Comparison of ENCODE assay signal across 1 cellular context in the genomic region with DNA sequence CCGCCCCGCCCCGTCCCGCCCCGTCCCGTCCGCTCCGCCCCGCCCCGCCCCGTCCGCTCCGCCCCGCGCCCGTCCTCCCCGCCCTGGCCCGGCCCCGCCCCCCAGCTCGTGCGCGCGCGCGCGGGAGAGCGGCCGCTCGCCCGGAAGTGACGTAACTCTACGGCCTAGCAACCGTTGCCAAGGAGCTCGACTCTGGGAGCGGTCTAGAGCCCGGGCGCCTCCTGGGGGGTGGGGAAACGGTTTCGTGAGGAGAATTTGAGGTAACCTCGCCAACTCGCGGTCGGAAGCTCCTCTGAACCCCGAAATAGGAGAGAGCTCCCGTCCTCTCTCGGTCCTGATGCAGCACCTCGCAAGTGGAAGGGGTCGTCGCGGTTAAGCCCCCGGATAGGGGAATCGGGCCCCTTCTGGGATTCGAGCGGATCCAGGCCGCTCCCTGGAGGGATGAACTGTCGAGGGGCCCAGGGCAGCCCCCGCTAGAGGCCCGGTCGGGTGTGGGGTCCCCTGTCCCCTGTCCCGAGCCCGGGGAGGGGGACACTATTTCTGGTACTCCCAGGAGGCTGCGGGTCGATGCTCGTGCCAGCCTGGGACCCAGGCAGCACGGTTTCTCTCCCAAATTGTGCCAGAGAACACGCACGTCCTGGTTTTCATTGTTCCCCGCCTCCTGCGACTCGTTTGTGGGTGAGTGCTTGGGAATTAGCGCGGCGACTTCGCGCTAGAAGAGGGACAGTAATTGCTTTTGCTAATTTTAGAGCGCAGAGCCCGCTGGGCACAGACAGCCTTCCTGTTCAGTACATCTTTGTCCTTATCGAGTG.
TF ChIP-seq lines count a peak whose summit lies in the region.

A gene with protein sequence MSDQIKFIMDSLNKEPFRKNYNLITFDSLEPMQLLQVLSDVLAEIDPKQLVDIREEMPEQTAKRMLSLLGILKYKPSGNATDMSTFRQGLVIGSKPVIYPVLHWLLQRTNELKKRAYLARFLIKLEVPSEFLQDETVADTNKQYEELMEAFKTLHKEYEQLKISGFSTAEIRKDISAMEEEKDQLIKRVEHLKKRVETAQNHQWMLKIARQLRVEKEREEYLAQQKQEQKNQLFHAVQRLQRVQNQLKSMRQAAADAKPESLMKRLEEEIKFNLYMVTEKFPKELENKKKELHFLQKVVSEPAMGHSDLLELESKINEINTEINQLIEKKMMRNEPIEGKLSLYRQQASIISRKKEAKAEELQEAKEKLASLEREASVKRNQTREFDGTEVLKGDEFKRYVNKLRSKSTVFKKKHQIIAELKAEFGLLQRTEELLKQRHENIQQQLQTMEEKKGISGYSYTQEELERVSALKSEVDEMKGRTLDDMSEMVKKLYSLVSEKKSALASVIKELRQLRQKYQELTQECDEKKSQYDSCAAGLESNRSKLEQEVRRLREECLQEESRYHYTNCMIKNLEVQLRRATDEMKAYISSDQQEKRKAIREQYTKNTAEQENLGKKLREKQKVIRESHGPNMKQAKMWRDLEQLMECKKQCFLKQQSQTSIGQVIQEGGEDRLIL (plus strand): TSS at position 174 of the 812 bp plus-strand sequence. CDS start 3,024 bp downstream, outside the sequence.

TF ChIP-seq in HepG2, 621 proteins besides CTCF, POLR2A, EP300 and RAD21 (continued from another document and continues in another):
- TF ChIP-seq, protein P1, sequence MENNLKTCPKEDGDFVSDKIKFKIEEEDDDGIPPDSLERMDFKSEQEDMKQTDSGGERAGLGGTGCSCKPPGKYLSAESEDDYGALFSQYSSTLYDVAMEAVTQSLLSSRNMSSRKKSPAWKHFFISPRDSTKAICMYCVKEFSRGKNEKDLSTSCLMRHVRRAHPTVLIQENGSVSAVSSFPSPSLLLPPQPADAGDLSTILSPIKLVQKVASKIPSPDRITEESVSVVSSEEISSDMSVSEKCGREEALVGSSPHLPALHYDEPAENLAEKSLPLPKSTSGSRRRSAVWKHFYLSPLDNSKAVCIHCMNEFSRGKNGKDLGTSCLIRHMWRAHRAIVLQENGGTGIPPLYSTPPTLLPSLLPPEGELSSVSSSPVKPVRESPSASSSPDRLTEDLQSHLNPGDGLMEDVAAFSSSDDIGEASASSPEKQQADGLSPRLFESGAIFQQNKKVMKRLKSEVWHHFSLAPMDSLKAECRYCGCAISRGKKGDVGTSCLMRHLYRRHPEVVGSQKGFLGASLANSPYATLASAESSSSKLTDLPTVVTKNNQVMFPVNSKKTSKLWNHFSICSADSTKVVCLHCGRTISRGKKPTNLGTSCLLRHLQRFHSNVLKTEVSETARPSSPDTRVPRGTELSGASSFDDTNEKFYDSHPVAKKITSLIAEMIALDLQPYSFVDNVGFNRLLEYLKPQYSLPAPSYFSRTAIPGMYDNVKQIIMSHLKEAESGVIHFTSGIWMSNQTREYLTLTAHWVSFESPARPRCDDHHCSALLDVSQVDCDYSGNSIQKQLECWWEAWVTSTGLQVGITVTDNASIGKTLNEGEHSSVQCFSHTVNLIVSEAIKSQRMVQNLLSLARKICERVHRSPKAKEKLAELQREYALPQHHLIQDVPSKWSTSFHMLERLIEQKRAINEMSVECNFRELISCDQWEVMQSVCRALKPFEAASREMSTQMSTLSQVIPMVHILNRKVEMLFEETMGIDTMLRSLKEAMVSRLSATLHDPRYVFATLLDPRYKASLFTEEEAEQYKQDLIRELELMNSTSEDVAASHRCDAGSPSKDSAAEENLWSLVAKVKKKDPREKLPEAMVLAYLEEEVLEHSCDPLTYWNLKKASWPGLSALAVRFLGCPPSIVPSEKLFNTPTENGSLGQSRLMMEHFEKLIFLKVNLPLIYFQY (CRISPR knock-in tag; IDR thresholded peaks at IDR 0.05; ENCODE audit: borderline replicate concordance): peak; percentile 20; the same call in 1 of the 2 replicates
- TF ChIP-seq ZZZ3 (CRISPR knock-in tag; IDR thresholded peaks at IDR 0.05; ENCODE audit: borderline replicate concordance): 0 out of 2 replicates have a peak, but pooled peaks have one; percentile 26
- TF ChIP-seq, protein P2, sequence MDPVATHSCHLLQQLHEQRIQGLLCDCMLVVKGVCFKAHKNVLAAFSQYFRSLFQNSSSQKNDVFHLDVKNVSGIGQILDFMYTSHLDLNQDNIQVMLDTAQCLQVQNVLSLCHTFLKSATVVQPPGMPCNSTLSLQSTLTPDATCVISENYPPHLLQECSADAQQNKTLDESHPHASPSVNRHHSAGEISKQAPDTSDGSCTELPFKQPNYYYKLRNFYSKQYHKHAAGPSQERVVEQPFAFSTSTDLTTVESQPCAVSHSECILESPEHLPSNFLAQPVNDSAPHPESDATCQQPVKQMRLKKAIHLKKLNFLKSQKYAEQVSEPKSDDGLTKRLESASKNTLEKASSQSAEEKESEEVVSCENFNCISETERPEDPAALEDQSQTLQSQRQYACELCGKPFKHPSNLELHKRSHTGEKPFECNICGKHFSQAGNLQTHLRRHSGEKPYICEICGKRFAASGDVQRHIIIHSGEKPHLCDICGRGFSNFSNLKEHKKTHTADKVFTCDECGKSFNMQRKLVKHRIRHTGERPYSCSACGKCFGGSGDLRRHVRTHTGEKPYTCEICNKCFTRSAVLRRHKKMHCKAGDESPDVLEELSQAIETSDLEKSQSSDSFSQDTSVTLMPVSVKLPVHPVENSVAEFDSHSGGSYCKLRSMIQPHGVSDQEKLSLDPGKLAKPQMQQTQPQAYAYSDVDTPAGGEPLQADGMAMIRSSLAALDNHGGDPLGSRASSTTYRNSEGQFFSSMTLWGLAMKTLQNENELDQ (CRISPR knock-in tag; IDR thresholded peaks at IDR 0.05; ENCODE audit: borderline replicate concordance): no peak
- TF ChIP-seq ZNF24 (IDR thresholded peaks at IDR 0.05): no peak
- TF ChIP-seq, protein P3, sequence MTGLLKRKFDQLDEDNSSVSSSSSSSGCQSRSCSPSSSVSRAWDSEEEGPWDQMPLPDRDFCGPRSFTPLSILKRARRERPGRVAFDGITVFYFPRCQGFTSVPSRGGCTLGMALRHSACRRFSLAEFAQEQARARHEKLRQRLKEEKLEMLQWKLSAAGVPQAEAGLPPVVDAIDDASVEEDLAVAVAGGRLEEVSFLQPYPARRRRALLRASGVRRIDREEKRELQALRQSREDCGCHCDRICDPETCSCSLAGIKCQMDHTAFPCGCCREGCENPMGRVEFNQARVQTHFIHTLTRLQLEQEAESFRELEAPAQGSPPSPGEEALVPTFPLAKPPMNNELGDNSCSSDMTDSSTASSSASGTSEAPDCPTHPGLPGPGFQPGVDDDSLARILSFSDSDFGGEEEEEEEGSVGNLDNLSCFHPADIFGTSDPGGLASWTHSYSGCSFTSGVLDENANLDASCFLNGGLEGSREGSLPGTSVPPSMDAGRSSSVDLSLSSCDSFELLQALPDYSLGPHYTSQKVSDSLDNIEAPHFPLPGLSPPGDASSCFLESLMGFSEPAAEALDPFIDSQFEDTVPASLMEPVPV (CRISPR knock-in tag; IDR thresholded peaks at IDR 0.05): peak; percentile 64; the same call in 1 of the 2 replicates
- TF ChIP-seq, protein P4, sequence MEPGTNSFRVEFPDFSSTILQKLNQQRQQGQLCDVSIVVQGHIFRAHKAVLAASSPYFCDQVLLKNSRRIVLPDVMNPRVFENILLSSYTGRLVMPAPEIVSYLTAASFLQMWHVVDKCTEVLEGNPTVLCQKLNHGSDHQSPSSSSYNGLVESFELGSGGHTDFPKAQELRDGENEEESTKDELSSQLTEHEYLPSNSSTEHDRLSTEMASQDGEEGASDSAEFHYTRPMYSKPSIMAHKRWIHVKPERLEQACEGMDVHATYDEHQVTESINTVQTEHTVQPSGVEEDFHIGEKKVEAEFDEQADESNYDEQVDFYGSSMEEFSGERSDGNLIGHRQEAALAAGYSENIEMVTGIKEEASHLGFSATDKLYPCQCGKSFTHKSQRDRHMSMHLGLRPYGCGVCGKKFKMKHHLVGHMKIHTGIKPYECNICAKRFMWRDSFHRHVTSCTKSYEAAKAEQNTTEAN (CRISPR knock-in tag; conservative IDR thresholded peaks at IDR 0.05): 0 out of 2 replicates have a peak, but pooled peaks have one; percentile 12
- peak; percentile 23; the same call in 1 of the 2 replicates for TF ChIP-seq JUN (CRISPR knock-in tag; IDR thresholded peaks at IDR 0.05)
- no peak for TF ChIP-seq ZNF7 (CRISPR knock-in tag; IDR thresholded peaks at IDR 0.05)
- TF ChIP-seq RXRA (CRISPR knock-in tag; IDR thresholded peaks at IDR 0.05): peak; percentile 25; the same call in 1 of the 2 replicates
- 0 out of 2 replicates have a peak, but pooled peaks have one; percentile 24 for TF ChIP-seq ZNF543 (CRISPR knock-in tag; IDR thresholded peaks at IDR 0.05)
- TF ChIP-seq, protein P5, sequence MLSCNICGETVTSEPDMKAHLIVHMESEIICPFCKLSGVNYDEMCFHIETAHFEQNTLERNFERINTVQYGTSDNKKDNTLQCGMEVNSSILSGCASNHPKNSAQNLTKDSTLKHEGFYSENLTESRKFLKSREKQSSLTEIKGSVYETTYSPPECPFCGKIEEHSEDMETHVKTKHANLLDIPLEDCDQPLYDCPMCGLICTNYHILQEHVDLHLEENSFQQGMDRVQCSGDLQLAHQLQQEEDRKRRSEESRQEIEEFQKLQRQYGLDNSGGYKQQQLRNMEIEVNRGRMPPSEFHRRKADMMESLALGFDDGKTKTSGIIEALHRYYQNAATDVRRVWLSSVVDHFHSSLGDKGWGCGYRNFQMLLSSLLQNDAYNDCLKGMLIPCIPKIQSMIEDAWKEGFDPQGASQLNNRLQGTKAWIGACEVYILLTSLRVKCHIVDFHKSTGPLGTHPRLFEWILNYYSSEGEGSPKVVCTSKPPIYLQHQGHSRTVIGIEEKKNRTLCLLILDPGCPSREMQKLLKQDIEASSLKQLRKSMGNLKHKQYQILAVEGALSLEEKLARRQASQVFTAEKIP (CRISPR knock-in tag; IDR thresholded peaks at IDR 0.05; ENCODE audit: borderline replicate concordance): no peak
- no peak for TF ChIP-seq ZBTB1 (CRISPR knock-in tag; IDR thresholded peaks at IDR 0.05; ENCODE audit: borderline replicate concordance)
- no peak for TF ChIP-seq REXO4 (CRISPR knock-in tag; IDR thresholded peaks at IDR 0.05; ENCODE audit: borderline replicate concordance)
- TF ChIP-seq, protein P6, sequence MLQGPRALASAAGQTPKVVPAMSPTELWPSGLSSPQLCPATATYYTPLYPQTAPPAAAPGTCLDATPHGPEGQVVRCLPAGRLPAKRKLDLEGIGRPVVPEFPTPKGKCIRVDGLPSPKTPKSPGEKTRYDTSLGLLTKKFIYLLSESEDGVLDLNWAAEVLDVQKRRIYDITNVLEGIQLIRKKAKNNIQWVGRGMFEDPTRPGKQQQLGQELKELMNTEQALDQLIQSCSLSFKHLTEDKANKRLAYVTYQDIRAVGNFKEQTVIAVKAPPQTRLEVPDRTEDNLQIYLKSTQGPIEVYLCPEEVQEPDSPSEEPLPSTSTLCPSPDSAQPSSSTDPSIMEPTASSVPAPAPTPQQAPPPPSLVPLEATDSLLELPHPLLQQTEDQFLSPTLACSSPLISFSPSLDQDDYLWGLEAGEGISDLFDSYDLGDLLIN (CRISPR knock-in tag; IDR thresholded peaks at IDR 0.05; ENCODE audit: borderline replicate concordance): no peak
- TF ChIP-seq, protein P7, sequence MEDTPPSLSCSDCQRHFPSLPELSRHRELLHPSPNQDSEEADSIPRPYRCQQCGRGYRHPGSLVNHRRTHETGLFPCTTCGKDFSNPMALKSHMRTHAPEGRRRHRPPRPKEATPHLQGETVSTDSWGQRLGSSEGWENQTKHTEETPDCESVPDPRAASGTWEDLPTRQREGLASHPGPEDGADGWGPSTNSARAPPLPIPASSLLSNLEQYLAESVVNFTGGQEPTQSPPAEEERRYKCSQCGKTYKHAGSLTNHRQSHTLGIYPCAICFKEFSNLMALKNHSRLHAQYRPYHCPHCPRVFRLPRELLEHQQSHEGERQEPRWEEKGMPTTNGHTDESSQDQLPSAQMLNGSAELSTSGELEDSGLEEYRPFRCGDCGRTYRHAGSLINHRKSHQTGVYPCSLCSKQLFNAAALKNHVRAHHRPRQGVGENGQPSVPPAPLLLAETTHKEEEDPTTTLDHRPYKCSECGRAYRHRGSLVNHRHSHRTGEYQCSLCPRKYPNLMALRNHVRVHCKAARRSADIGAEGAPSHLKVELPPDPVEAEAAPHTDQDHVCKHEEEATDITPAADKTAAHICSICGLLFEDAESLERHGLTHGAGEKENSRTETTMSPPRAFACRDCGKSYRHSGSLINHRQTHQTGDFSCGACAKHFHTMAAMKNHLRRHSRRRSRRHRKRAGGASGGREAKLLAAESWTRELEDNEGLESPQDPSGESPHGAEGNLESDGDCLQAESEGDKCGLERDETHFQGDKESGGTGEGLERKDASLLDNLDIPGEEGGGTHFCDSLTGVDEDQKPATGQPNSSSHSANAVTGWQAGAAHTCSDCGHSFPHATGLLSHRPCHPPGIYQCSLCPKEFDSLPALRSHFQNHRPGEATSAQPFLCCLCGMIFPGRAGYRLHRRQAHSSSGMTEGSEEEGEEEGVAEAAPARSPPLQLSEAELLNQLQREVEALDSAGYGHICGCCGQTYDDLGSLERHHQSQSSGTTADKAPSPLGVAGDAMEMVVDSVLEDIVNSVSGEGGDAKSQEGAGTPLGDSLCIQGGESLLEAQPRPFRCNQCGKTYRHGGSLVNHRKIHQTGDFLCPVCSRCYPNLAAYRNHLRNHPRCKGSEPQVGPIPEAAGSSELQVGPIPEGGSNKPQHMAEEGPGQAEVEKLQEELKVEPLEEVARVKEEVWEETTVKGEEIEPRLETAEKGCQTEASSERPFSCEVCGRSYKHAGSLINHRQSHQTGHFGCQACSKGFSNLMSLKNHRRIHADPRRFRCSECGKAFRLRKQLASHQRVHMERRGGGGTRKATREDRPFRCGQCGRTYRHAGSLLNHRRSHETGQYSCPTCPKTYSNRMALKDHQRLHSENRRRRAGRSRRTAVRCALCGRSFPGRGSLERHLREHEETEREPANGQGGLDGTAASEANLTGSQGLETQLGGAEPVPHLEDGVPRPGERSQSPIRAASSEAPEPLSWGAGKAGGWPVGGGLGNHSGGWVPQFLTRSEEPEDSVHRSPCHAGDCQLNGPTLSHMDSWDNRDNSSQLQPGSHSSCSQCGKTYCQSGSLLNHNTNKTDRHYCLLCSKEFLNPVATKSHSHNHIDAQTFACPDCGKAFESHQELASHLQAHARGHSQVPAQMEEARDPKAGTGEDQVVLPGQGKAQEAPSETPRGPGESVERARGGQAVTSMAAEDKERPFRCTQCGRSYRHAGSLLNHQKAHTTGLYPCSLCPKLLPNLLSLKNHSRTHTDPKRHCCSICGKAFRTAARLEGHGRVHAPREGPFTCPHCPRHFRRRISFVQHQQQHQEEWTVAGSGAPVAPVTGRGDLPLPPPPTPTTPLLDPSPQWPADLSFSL (CRISPR knock-in tag; IDR thresholded peaks at IDR 0.05): no peak
- TF ChIP-seq, protein P8, sequence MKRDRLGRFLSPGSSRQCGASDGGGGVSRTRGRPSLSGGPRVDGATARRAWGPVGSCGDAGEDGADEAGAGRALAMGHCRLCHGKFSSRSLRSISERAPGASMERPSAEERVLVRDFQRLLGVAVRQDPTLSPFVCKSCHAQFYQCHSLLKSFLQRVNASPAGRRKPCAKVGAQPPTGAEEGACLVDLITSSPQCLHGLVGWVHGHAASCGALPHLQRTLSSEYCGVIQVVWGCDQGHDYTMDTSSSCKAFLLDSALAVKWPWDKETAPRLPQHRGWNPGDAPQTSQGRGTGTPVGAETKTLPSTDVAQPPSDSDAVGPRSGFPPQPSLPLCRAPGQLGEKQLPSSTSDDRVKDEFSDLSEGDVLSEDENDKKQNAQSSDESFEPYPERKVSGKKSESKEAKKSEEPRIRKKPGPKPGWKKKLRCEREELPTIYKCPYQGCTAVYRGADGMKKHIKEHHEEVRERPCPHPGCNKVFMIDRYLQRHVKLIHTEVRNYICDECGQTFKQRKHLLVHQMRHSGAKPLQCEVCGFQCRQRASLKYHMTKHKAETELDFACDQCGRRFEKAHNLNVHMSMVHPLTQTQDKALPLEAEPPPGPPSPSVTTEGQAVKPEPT (CRISPR knock-in tag; IDR thresholded peaks at IDR 0.05; ENCODE audit: low read depth): no peak
- peak; percentile 24; the same call in 1 of the 2 replicates for TF ChIP-seq ZNF138 (CRISPR knock-in tag; IDR thresholded peaks at IDR 0.05; ENCODE audit: low read depth)
